Comparison of ENCODE assay signal across 8 cellular contexts in the genomic region with DNA sequence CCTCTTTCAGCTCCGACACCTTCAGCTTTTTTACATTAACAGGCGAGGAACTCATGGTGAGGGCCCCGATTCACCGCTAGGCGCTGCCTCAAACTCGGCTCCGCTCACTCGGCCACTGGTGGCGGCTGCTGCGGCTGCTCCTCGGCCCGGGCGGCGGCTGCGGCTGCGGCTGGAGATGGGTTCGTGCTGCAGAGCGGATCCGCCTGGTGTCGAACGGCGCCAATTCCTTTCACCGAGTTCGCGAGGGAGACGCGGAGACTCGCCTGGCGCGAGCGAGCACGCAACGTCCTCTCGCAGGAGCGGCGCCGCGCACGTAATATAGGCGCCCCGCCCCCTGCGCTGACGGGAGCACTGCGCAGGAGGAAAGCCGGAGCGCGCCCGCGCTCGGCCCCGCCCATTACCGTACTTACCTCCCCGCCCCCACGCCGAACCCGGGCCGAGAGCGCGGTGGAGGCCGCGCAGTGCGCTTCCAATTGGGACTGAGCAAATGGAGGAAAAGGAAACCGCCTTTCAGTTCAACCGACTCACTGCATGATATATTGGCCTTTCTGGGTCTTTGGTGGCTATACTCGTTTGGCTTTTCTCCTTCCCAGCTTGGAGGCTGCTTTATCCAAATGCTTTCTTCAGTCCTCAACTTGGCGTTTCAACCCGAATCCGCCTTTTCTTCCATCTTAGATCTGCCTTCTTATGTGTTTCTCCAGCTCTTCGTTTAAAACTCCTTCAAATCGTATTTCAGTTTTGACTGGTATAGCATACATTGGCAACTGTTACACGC. TPM values are rescaled to one million over a fixed set of nuclear protein-coding genes. Genes with fewer than 3 reads are reported as not detected.
DNase-seq lines count a peak whose midpoint lies in the region; ATAC-seq and TF ChIP-seq lines count a peak whose summit lies in the region.

Gene HNRNPU, minus strand, starts transcription at position 291 of the 775 bp plus-strand sequence. Its CDS starts 236 bp downstream, at position 55.

- peak; percentile 18 to 44 (median 41) for TF ChIP-seq CTCF in ascending aorta (IDR thresholded peaks at IDR 0.05)
- peak in 1 of 3 experiments; percentile 44 for TF ChIP-seq CTCF in vagina (IDR thresholded peaks at IDR 0.05)

- H3K27me3 Mint-ChIP-seq in T-helper 2 cell treated with Interferon-gamma antibody and Interleukin-4, amounts not matched to agents 5 μg/mL and 100 μg/mL, for 36 hours (ENCODE audit: low read depth), result no peaks in the 10 kb centered on the region

- no peaks in the 10 kb centered on the region for H3K9me3 ChIP-seq in ascending aorta
- H3K9me3 ChIP-seq in right cardiac atrium (ENCODE audit: control insufficient read depth, low read length), result no peaks in the 10 kb centered on the region
- no peaks in the 10 kb centered on the region for H3K9me3 ChIP-seq in vagina

- H3K36me3 ChIP-seq in ascending aorta (peaks cover 9 to 27% of the 10 kb centered on the region in 2 donors), vagina (peaks cover 0 to 16% of the 10 kb centered on the region in 2 donors)

- H3K36me3 Mint-ChIP-seq in T-helper 2 cell treated with Interferon-gamma antibody and Interleukin-4, amounts not matched to agents 5 μg/mL and 100 μg/mL, for 36 hours (ENCODE audit: low read depth), result peaks cover 36% of the 10 kb centered on the region

- H3K4me1 Mint-ChIP-seq in T-helper 2 cell treated with Interferon-gamma antibody and Interleukin-4, amounts not matched to agents 5 μg/mL and 100 μg/mL, for 36 hours (ENCODE audit: low read depth), result peaks cover 39% of the 10 kb centered on the region

- H3K4me3 ChIP-seq in ascending aorta (peak within 1 kb of the TSS; percentile 90 to 100), right cardiac atrium (ENCODE audit: low read length) (peak within 1 kb of the TSS; percentile 90), vagina (peak within 1 kb of the TSS; percentile 97 to 100)

- H3K27me3 ChIP-seq in ascending aorta (no peaks in the 10 kb centered on the region), right cardiac atrium (ENCODE audit: control insufficient read depth, insufficient read depth) (no peaks in the 10 kb centered on the region), vagina (no peaks in the 10 kb centered on the region)

- TF ChIP-seq POLR2A in vagina (IDR thresholded peaks at IDR 0.05), result peak; percentile 81 to 99

- peak; percentile 94 to 98 for DNase-seq in NCI-H1930 (lab: John Stamatoyannopoulos, UW)
- DNase-seq in T-helper 2 cell treated with Interferon-gamma antibody and Interleukin-4, amounts not matched to agents 5 μg/mL and 100 μg/mL, for 36 hours (ENCODE audit: low spot score), result peak; percentile 98
- peak; percentile 86 to 99 for DNase-seq in ascending aorta (ENCODE audit: low spot score in 2 of 2)
- peak; percentile 98 to 100 (median 99) for DNase-seq in right cardiac atrium
- DNase-seq in putamen (ENCODE audit: low spot score), result peak; percentile 97
- peak in 1 of 2 donors; percentile 97 for DNase-seq in vagina (ENCODE audit: extremely low spot score in 2 of 2)

- intact Hi-C loops in ascending aorta (cut with DNase I), result loop anchor here (1.0 to 5.0 kb wide), 3 partner anchors 106 to 1703 kb away; partner anchors contain the start of genes CNST and TFB2M
- intact Hi-C loops in right cardiac atrium (cut with DNase I), result loop anchor here (2.0 to 10.0 kb wide), 6 partner anchors 100 to 180 kb away; a partner anchor contains a TSS
- intact Hi-C loops in vagina (cut with DNase I), result loop anchor here (1.0 to 10.0 kb wide), 2 partner anchors 105 to 820 kb away; a partner anchor contains a TSS

- under 1% methylated on average over 71 of the region's 71 CpGs for WGBS in right cardiac atrium

- no peaks in the 10 kb centered on the region for H3K9me3 Mint-ChIP-seq in T-helper 2 cell treated with Interferon-gamma antibody and Interleukin-4, amounts not matched to agents 5 μg/mL and 100 μg/mL, for 36 hours

- H3K4me3 Mint-ChIP-seq in T-helper 2 cell treated with Interferon-gamma antibody and Interleukin-4, amounts not matched to agents 5 μg/mL and 100 μg/mL, for 36 hours, result peak within 1 kb of the TSS; percentile 98

- H3K27ac ChIP-seq in ascending aorta, result peak within 1 kb of the TSS; percentile 99 to 100
- H3K27ac ChIP-seq in right cardiac atrium (ENCODE audit: low read length), result peak within 1 kb of the TSS; percentile 98
- peak within 1 kb of the TSS; percentile 100 for H3K27ac ChIP-seq in vagina

- H3K27ac Mint-ChIP-seq in T-helper 2 cell treated with Interferon-gamma antibody and Interleukin-4, amounts not matched to agents 5 μg/mL and 100 μg/mL, for 36 hours, result peak within 1 kb of the TSS; percentile 98

- H3K4me1 ChIP-seq in ascending aorta (peaks cover 11 to 33% of the 10 kb centered on the region in 2 donors), right cardiac atrium (ENCODE audit: control insufficient read depth, insufficient read depth, low read length) (peaks cover 5% of the 10 kb centered on the region), vagina (peaks cover 31% of the 10 kb centered on the region)

- ATAC-seq in GM18502 (IDR thresholded peaks at IDR 0.05; ENCODE audit: poor library complexity, unreplicated experiment) (peak; percentile 69), HG02970 (IDR thresholded peaks at IDR 0.05; ENCODE audit: low FRiP score, unreplicated experiment) (peak; percentile 70), right cardiac atrium (peak; percentile 95 to 96)

RNA-seq across cellular contexts. Expression of gene HNRNPU, which starts in this region (rescaled TPM):
- total RNA-seq in ascending aorta, result 128 TPM
- total RNA-seq in right cardiac atrium, result 100 to 1,000 TPM; 180 to 194 (median 184) TPM
- 112 TPM for polyA plus RNA-seq in right cardiac atrium
- total RNA-seq in vagina, result 293 TPM
